In the genomic region with DNA sequence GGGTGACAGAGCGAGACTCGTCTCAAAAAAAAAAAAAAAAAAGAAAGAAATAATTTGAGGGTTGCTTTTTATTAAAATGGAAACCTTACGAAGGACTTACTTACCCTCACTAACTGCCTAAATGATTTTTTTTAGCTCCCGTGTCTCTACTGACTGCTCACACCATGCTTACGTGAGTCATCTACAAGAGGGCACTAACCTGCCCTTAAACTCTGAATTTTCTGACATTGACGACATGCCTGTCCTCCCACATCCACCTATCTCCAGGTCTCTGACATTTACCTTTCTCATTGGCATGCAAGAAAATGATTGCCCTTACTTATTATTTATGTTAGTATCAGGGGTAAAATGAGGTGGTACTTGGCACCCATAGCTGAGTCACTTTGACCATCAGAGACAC, we compare ENCODE assay signal across 20 cellular contexts.
A peak's percentile ranks its signal among the peaks of the same experiment; 100 is the strongest.
DNase-seq lines count a peak whose midpoint lies in the region; ATAC-seq lines count a peak whose summit lies in the region.
"Had no signal": no experiment of that assay in that cellular context is flagged by ENCODE, and none has a peak within 500 bp of the region (broad histone marks: within the 10 kb centered on the region; RNA-seq: fewer than 3 reads in every experiment).

No MANE protein-coding gene starts in this region.

- peak; percentile 57 for DNase-seq in A172 (ENCODE audit: low spot score)
- peak; percentile 56 for DNase-seq in NCI-H226
- DNase-seq in putamen (ENCODE audit: low spot score): peak; percentile 67
- DNase-seq in activated gamma-delta T cell (lab: John Stamatoyannopoulos, UW): no peak
- DNase-seq: ACHN; BE2C; C1 segment of cervical spinal cord; CD4-positive, alpha-beta memory T cell; CD4-positive, CD25-positive, alpha-beta regulatory T cell; CD8-positive, alpha-beta memory T cell; COR-L47; DMS 273 treated with DMSO at 0.1 percent for 48 hours; DMS153; DMS53; DMS79; DND-41; EL; GDM1 had no signal

- ATAC-seq in GM21447 (IDR thresholded peaks at IDR 0.05; ENCODE audit: unreplicated experiment): no peak
- ATAC-seq: GM12878 had no signal
